ENCODE assay signal across 27 cellular contexts in the genomic region with DNA sequence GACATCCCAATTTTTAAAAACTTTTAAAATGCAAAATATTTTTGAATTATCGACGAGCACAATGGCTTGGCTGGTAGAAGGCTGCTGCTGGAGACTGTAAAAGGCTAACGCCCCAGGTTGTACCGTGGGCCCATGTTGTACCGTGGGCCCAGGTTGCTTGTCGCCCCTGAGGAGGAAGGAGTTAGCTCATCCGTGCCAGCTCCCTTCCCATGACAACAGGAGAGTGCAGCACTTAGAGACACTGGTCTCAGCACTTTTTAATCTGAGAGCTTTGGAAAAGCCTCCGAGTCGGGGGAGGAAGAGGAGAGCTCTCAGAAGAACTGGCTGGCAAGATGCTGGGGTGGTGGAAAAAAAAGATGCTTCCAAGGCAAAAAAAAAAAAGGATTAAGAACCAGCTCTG. TPM values are rescaled to one million over a fixed set of nuclear protein-coding genes. Genes with fewer than 3 reads are reported as not detected.
DNase-seq lines count a peak whose midpoint lies in the region; ATAC-seq, FAIRE-seq and TF ChIP-seq lines count a peak whose summit lies in the region.
"Had no signal": no experiment of that assay in that cellular context is flagged by ENCODE, and none has a peak within 500 bp of the region (broad histone marks: within the 10 kb centered on the region; RNA-seq: fewer than 3 reads in every experiment).

No MANE protein-coding gene starts in this region.

- no peak for TF ChIP-seq CTCF in dorsolateral prefrontal cortex (IDR thresholded peaks at IDR 0.05 in 54 of 56, conservative IDR thresholded peaks at IDR 0.05 in 2 of 56; ENCODE audit: low read depth in 1 of 56, partially characterized antibody in 56 of 56)
- TF ChIP-seq CTCF in tibial nerve (IDR thresholded peaks at IDR 0.05) = no peak
- no peak for TF ChIP-seq CTCF in MM.1S (IDR thresholded peaks at IDR 0.05; ENCODE audit: low read length)
- no peak for TF ChIP-seq CTCF in WTC11 (IDR thresholded peaks at IDR 0.05)

- H3K36me3 ChIP-seq in tibial nerve (no peaks in the 10 kb centered on the region), MM.1S (replicated peaks; ENCODE audit: insufficient read depth, low read length) (no peaks in the 10 kb centered on the region)
- H3K36me3 ChIP-seq: BE2C, BLaER1 had no signal

- no peaks in the 10 kb centered on the region for H3F3A ChIP-seq in MM.1S (ENCODE audit: insufficient read depth, low read length)

- H2AFZ ChIP-seq in MM.1S (ENCODE audit: low read length) = no peak overlapping the region

- no peak for TF ChIP-seq POLR2A in tibial nerve (IDR thresholded peaks at IDR 0.05)

- intact Hi-C loops in dorsolateral prefrontal cortex (cut with DNase I) = loop anchor here in 1 of 2 donors (5.0 kb wide), 1 partner anchor 49 kb away; a partner anchor contains a TSS

- no peak overlapping the region for H3K9ac ChIP-seq in MM.1S (ENCODE audit: low read length)
- H3K9ac ChIP-seq: BLaER1 had no signal

- H4K20me1 ChIP-seq in MM.1S (ENCODE audit: insufficient read depth, low read length) = no peaks in the 10 kb centered on the region
- H4K20me1 ChIP-seq: BLaER1 had no signal

- no peaks in the 10 kb centered on the region for H3K9me2 ChIP-seq in MM.1S (replicated peaks; ENCODE audit: insufficient read depth, low read length)

- H3K4me3 Mint-ChIP-seq in T-helper 17 cell = no peak overlapping the region
- H3K4me3 Mint-ChIP-seq in WTC11 = no peak overlapping the region
- H3K4me3 Mint-ChIP-seq: CD14-positive monocyte; CD4-positive, alpha-beta memory T cell; CD4-positive, CD25-positive, alpha-beta regulatory T cell had no signal

- no peak overlapping the region for H3K4me2 ChIP-seq in MM.1S (ENCODE audit: low read depth, low read length)
- H3K4me2 ChIP-seq: BLaER1 had no signal

- H3K27ac ChIP-seq in dorsolateral prefrontal cortex (peak overlapping the region in 36 of 59 donors; percentile 3 to 83 (median 49)), tibial nerve (no peak overlapping the region), MM.1S (ENCODE audit: low read length) (no peak overlapping the region)
- H3K27ac ChIP-seq: 22Rv1, BLaER1 had no signal

- CTCF ChIA-PET in WTC11 (lab: Charles Lee) = interaction anchor here (0.7 to 0.8 kb wide), 2 partner anchors 23 to 208 kb away, joined by 3 read pairs; no protein-coding TSS in a partner anchor

- H3K4me1 ChIP-seq in tibial nerve (no peaks in the 10 kb centered on the region), MM.1S (ENCODE audit: low read length) (no peaks in the 10 kb centered on the region)
- H3K4me1 ChIP-seq: BE2C, BLaER1 had no signal

- 74 to 79% methylated on average over 9 of the region's 9 CpGs for WGBS in tibial nerve, 2 donors

- H3K36me3 Mint-ChIP-seq in T-helper 17 cell (ENCODE audit: low read depth) = peaks cover 4% of the 10 kb centered on the region
- no peaks in the 10 kb centered on the region for H3K36me3 Mint-ChIP-seq in WTC11
- H3K36me3 Mint-ChIP-seq: CD14-positive monocyte; CD4-positive, alpha-beta memory T cell; CD4-positive, CD25-positive, alpha-beta regulatory T cell; CD8-positive, alpha-beta memory T cell had no signal

- FAIRE-seq in islet of Langerhans (lab: Jason Lieb, UNC) = peak; percentile 13
- FAIRE-seq: A204.1, GM12878, GM12892, GM18507 had no signal

- TF ChIP-seq EP300 in tibial nerve (IDR thresholded peaks at IDR 0.05) = no peak

- H3K27me3 ChIP-seq in dorsolateral prefrontal cortex (peaks cover 0 to 2% (median 0%) of the 10 kb centered on the region in 45 donors), tibial nerve (no peaks in the 10 kb centered on the region), MM.1S (replicated peaks; ENCODE audit: insufficient read depth, low read length) (peaks cover 75% of the 10 kb centered on the region)
- H3K27me3 ChIP-seq: BLaER1 had no signal

- H3K4me3 ChIP-seq in dorsolateral prefrontal cortex = no peak overlapping the region
- no peak overlapping the region for H3K4me3 ChIP-seq in tibial nerve
- no peak overlapping the region for H3K4me3 ChIP-seq in MM.1S (ENCODE audit: low read length)
- H3K4me3 ChIP-seq: BLaER1, GM12878 had no signal

- H3K27me3 Mint-ChIP-seq in T-helper 17 cell = peaks cover 43% of the 10 kb centered on the region
- peaks cover 25% of the 10 kb centered on the region for H3K27me3 Mint-ChIP-seq in WTC11 (ENCODE audit: low read depth)

- no peaks in the 10 kb centered on the region for H3K79me2 ChIP-seq in MM.1S (ENCODE audit: low read length)

- peaks cover 2% of the 10 kb centered on the region for H3K4me1 Mint-ChIP-seq in T-helper 17 cell
- H3K4me1 Mint-ChIP-seq in WTC11 = no peaks in the 10 kb centered on the region
- H3K4me1 Mint-ChIP-seq: CD4-positive, alpha-beta memory T cell; CD4-positive, CD25-positive, alpha-beta regulatory T cell; CD8-positive, alpha-beta memory T cell had no signal

- POLR2A ChIA-PET in WTC11 (lab: Charles Lee) = no interaction called here

- H3K27ac Mint-ChIP-seq in T-helper 17 cell = peak overlapping the region; percentile 9
- H3K27ac Mint-ChIP-seq in WTC11 = no peak overlapping the region
- H3K27ac Mint-ChIP-seq: CD14-positive monocyte; CD4-positive, alpha-beta memory T cell; CD4-positive, CD25-positive, alpha-beta regulatory T cell; CD8-positive, alpha-beta memory T cell had no signal

- no peak for ATAC-seq in T-helper 17 cell
- no peak for ATAC-seq in WTC11
- ATAC-seq: GM12878 had no signal

- H3K9me3 ChIP-seq in T-helper 17 cell (ENCODE audit: control insufficient read depth, low read length, poor library complexity, severe bottlenecking) (no peaks in the 10 kb centered on the region), tibial nerve (peaks cover 0 to 19% (median 0%) of the 10 kb centered on the region in 4 donors), MM.1S (replicated peaks; ENCODE audit: insufficient read depth, low read length) (no peaks in the 10 kb centered on the region)
- H3K9me3 ChIP-seq: BE2C, BLaER1 had no signal

- no peaks in the 10 kb centered on the region for H3K9me3 Mint-ChIP-seq in WTC11

- DNase-seq in T-helper 17 cell = no peak
- DNase-seq in dorsolateral prefrontal cortex = peak in 5 of 10 donors; percentile 8 to 48 (median 37)
- no peak for DNase-seq in tibial nerve (ENCODE audit: low spot score in 2 of 2)
- no peak for DNase-seq in MM.1S
- DNase-seq in WTC11 (ENCODE audit: low spot score) = no peak
- DNase-seq: ACHN; BE2C; C1 segment of cervical spinal cord; CD4-positive, alpha-beta memory T cell; CD4-positive, CD25-positive, alpha-beta regulatory T cell; CD8-positive, alpha-beta memory T cell; COR-L47; DMS 273 treated with DMSO at 0.1 percent for 48 hours; DMS153; DMS53; DMS79; DND-41; EL; GDM1 had no signal

TF ChIP-seq in WTC11, 78 proteins besides CTCF, POLR2A, EP300 and RAD21 (continues in another document):
- no peak for TF ChIP-seq ZNF317 (CRISPR knock-in tag; IDR thresholded peaks at IDR 0.05; ENCODE audit: borderline replicate concordance, low read depth)
- TF ChIP-seq, protein P1, sequence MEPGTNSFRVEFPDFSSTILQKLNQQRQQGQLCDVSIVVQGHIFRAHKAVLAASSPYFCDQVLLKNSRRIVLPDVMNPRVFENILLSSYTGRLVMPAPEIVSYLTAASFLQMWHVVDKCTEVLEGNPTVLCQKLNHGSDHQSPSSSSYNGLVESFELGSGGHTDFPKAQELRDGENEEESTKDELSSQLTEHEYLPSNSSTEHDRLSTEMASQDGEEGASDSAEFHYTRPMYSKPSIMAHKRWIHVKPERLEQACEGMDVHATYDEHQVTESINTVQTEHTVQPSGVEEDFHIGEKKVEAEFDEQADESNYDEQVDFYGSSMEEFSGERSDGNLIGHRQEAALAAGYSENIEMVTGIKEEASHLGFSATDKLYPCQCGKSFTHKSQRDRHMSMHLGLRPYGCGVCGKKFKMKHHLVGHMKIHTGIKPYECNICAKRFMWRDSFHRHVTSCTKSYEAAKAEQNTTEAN (CRISPR knock-in tag; IDR thresholded peaks at IDR 0.05) = no peak
- TF ChIP-seq NFE2L1 (CRISPR knock-in tag; IDR thresholded peaks at IDR 0.05) = no peak
- TF ChIP-seq RELA (CRISPR knock-in tag; IDR thresholded peaks at IDR 0.05; ENCODE audit: borderline replicate concordance) = no peak
- TF ChIP-seq, protein P2, sequence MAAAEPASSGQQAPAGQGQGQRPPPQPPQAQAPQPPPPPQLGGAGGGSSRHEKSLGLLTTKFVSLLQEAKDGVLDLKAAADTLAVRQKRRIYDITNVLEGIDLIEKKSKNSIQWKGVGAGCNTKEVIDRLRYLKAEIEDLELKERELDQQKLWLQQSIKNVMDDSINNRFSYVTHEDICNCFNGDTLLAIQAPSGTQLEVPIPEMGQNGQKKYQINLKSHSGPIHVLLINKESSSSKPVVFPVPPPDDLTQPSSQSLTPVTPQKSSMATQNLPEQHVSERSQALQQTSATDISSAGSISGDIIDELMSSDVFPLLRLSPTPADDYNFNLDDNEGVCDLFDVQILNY (CRISPR knock-in tag; IDR thresholded peaks at IDR 0.05) = no peak
- no peak for TF ChIP-seq PRRX2 (CRISPR knock-in tag; IDR thresholded peaks at IDR 0.05)
- no peak for TF ChIP-seq TEAD4 (CRISPR knock-in tag; IDR thresholded peaks at IDR 0.05)
- no peak for TF ChIP-seq TCF7 (CRISPR knock-in tag; IDR thresholded peaks at IDR 0.05; ENCODE audit: low read depth)
- TF ChIP-seq ZNF121 (CRISPR knock-in tag; IDR thresholded peaks at IDR 0.05) = no peak
- TF ChIP-seq, protein P3, sequence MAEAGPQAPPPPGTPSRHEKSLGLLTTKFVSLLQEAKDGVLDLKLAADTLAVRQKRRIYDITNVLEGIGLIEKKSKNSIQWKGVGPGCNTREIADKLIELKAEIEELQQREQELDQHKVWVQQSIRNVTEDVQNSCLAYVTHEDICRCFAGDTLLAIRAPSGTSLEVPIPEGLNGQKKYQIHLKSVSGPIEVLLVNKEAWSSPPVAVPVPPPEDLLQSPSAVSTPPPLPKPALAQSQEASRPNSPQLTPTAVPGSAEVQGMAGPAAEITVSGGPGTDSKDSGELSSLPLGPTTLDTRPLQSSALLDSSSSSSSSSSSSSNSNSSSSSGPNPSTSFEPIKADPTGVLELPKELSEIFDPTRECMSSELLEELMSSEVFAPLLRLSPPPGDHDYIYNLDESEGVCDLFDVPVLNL (CRISPR knock-in tag; IDR thresholded peaks at IDR 0.05; ENCODE audit: borderline replicate concordance, low read depth) = no peak
- TF ChIP-seq, protein P4, sequence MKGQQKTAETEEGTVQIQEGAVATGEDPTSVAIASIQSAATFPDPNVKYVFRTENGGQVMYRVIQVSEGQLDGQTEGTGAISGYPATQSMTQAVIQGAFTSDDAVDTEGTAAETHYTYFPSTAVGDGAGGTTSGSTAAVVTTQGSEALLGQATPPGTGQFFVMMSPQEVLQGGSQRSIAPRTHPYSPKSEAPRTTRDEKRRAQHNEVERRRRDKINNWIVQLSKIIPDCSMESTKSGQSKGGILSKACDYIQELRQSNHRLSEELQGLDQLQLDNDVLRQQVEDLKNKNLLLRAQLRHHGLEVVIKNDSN (CRISPR knock-in tag; IDR thresholded peaks at IDR 0.05) = no peak

RNA-seq across cellular contexts. Expression of a gene that starts 50.3 kb away (rescaled TPM):
- total RNA-seq in T-helper 17 cell = under 1 TPM in 1 of 2 donors, not detected in 1; 0.77 TPM
- 100 to 1,000 TPM in 119 of 120 experiments, 10 to 100 TPM in 1; 82.6 to 384 (median 222) TPM for total RNA-seq in dorsolateral prefrontal cortex
- 10 to 100 TPM in 2 of 4 donors, 1 to 10 TPM in 2; 4.0 to 10.2 (median 9.3) TPM for total RNA-seq in tibial nerve
- total RNA-seq in WTC11 (2021) = 28.9 to 35.5 TPM (median 34.9 TPM) in 3 replicates

Comparison
In these comparisons a context has a peak if more than half of its experiments do, and no peak if none do; other contexts are left out.
1. H3K27ac ChIP-seq: peak in dorsolateral prefrontal cortex (36 of 59); none in tibial nerve (0 of 4) and MM.1S (single experiment).